In genomic region chr18:23784811-23785245, GRCh38 we compare ENCODE assay signal across 14 cellular contexts.
DNase-seq lines count a peak whose midpoint lies in the region; ATAC-seq and TF ChIP-seq lines count a peak whose summit lies in the region.
"Had no signal": no experiment of that assay in that cellular context is flagged by ENCODE, and none has a peak within 500 bp of the region (broad histone marks: within the 10 kb centered on the region; RNA-seq: fewer than 3 reads in every experiment).

No MANE protein-coding gene starts in this region.

- no peaks in the 10 kb centered on the region for H3K9me3 ChIP-seq in mesenchymal stem cell (ENCODE audit: control insufficient read depth, low read length)
- no peaks in the 10 kb centered on the region for H3K9me3 ChIP-seq in neural progenitor cell (ENCODE audit: low read depth)
- H3K9me3 ChIP-seq: upper lobe of left lung had no signal

- no peak overlapping the region for H2BK5ac ChIP-seq in mesenchymal stem cell (ENCODE audit: low read depth, low read length, poor library complexity, severe bottlenecking)

- no peak overlapping the region for H3K27ac Mint-ChIP-seq in neural progenitor cell
- H3K27ac Mint-ChIP-seq: activated CD4-positive, alpha-beta T cell treated with anti-CD3 and anti-CD28 coated beads, Interleukin-2, amount 10 ng/mL, durations not matched to agents 7 days and 5 days; activated naive CD4-positive, alpha-beta T cell treated with anti-CD3 and anti-CD28 coated beads, Interleukin-2, amount 50 U/mL, for 24 hours; endodermal cell had no signal

- H3K36me3 Mint-ChIP-seq in activated T-cell treated with anti-CD3 and anti-CD28 coated beads, Interleukin-2, amount 50 U/mL, for 4 hours (ENCODE audit: insufficient read depth) = no peaks in the 10 kb centered on the region
- no peaks in the 10 kb centered on the region for H3K36me3 Mint-ChIP-seq in neural progenitor cell
- H3K36me3 Mint-ChIP-seq: activated naive CD4-positive, alpha-beta T cell treated with anti-CD3 and anti-CD28 coated beads, Interleukin-2, amount 50 U/mL, for 24 hours had no signal

- H3K9me3 Mint-ChIP-seq in activated T-cell treated with anti-CD3 and anti-CD28 coated beads, Interleukin-2, amount 50 U/mL, for 4 hours = peaks cover 14% of the 10 kb centered on the region
- H3K9me3 Mint-ChIP-seq in neural progenitor cell = peaks cover 2% of the 10 kb centered on the region
- H3K9me3 Mint-ChIP-seq: activated CD4-positive, alpha-beta T cell treated with anti-CD3 and anti-CD28 coated beads, Interleukin-2, amount 10 ng/mL, durations not matched to agents 7 days and 5 days; endodermal cell had no signal

- peaks cover 0 to 11% of the 10 kb centered on the region in 2 experiments for H3K36me3 ChIP-seq in mesenchymal stem cell (ENCODE audit: control insufficient read depth in 1 of 2, insufficient read depth in 2 of 2, low read depth in 1 of 2, low read length in 2 of 2)
- no peaks in the 10 kb centered on the region for H3K36me3 ChIP-seq in neural progenitor cell
- H3K36me3 ChIP-seq: upper lobe of left lung had no signal

- no peak overlapping the region for H3K23ac ChIP-seq in mesenchymal stem cell (ENCODE audit: low read length in 2 of 2)

- H3K4ac ChIP-seq in mesenchymal stem cell (ENCODE audit: low read depth in 1 of 2, low read length in 2 of 2) = no peak overlapping the region

- no peak overlapping the region for H3K18ac ChIP-seq in mesenchymal stem cell (ENCODE audit: low read depth in 1 of 2, low read length in 2 of 2)

- H3K4me3 ChIP-seq in mesenchymal stem cell (ENCODE audit: insufficient read depth in 1 of 2, low read depth in 1 of 2, low read length in 2 of 2) = no peak overlapping the region
- no peak overlapping the region for H3K4me3 ChIP-seq in neural progenitor cell
- H3K4me3 ChIP-seq: upper lobe of left lung had no signal

- no peak overlapping the region for H3K14ac ChIP-seq in mesenchymal stem cell (ENCODE audit: low read length in 2 of 2)

- no peak overlapping the region for H4K8ac ChIP-seq in mesenchymal stem cell (ENCODE audit: low read length)

- H3F3A ChIP-seq in neural progenitor cell (ENCODE audit: low read depth) = no peaks in the 10 kb centered on the region

- WGBS in mesenchymal stem cell = 33% methylated on average over 1 of the region's 1 CpG

- H4K20me1 ChIP-seq in neural progenitor cell (ENCODE audit: low read depth) = no peaks in the 10 kb centered on the region

- H3K4me2 ChIP-seq in mesenchymal stem cell (ENCODE audit: low read length, poor library complexity, severe bottlenecking) (no peak overlapping the region), neural progenitor cell (no peak overlapping the region)

- TF ChIP-seq CTCF in AG09319 (IDR thresholded peaks at IDR 0.05; ENCODE audit: low read depth, low read length) = no peak
- no peak for TF ChIP-seq CTCF in neural progenitor cell (IDR thresholded peaks at IDR 0.05)

- no peak overlapping the region for H2BK12ac ChIP-seq in mesenchymal stem cell (ENCODE audit: low read length in 2 of 2)

- no peaks in the 10 kb centered on the region for H3K79me1 ChIP-seq in mesenchymal stem cell (replicated peaks; ENCODE audit: low read length, poor library complexity, severe bottlenecking)

- no peak for ATAC-seq in HG02852 (IDR thresholded peaks at IDR 0.05; ENCODE audit: unreplicated experiment)
- no peak for ATAC-seq in activated T-cell treated with anti-CD3 and anti-CD28 coated beads, Interleukin-2, amount 50 U/mL, for 4 hours

- peaks cover 3% of the 10 kb centered on the region for H3K4me1 Mint-ChIP-seq in activated T-cell treated with anti-CD3 and anti-CD28 coated beads, Interleukin-2, amount 50 U/mL, for 4 hours (ENCODE audit: low read depth)
- no peaks in the 10 kb centered on the region for H3K4me1 Mint-ChIP-seq in neural progenitor cell
- H3K4me1 Mint-ChIP-seq: activated CD4-positive, alpha-beta T cell treated with anti-CD3 and anti-CD28 coated beads, Interleukin-2, amount 10 ng/mL, durations not matched to agents 7 days and 5 days; activated naive CD4-positive, alpha-beta T cell treated with anti-CD3 and anti-CD28 coated beads, Interleukin-2, amount 50 U/mL, for 24 hours; endodermal cell had no signal

- H3K27ac ChIP-seq in mesenchymal stem cell (ENCODE audit: low read length, poor library complexity, severe bottlenecking) = peak overlapping the region; percentile 66
- no peak overlapping the region for H3K27ac ChIP-seq in neural progenitor cell
- H3K27ac ChIP-seq: upper lobe of left lung had no signal

- H2AFZ ChIP-seq in mesenchymal stem cell (ENCODE audit: low read depth, low read length) (no peak overlapping the region), neural progenitor cell (replicated peaks) (no peak overlapping the region)

- H3K27me3 ChIP-seq in mesenchymal stem cell (ENCODE audit: control insufficient read depth in 1 of 2, insufficient read depth in 1 of 2, low read length in 2 of 2) (no peaks in the 10 kb centered on the region), neural progenitor cell (no peaks in the 10 kb centered on the region)
- H3K27me3 ChIP-seq: upper lobe of left lung had no signal

- peaks cover 7% of the 10 kb centered on the region for H3K27me3 Mint-ChIP-seq in activated T-cell treated with anti-CD3 and anti-CD28 coated beads, Interleukin-2, amount 50 U/mL, for 4 hours (ENCODE audit: low read depth)
- peaks cover 2% of the 10 kb centered on the region for H3K27me3 Mint-ChIP-seq in neural progenitor cell (ENCODE audit: insufficient read depth, low read depth)
- H3K27me3 Mint-ChIP-seq: activated naive CD4-positive, alpha-beta T cell treated with anti-CD3 and anti-CD28 coated beads, Interleukin-2, amount 50 U/mL, for 24 hours had no signal

- H3K4me1 ChIP-seq in mesenchymal stem cell (ENCODE audit: control insufficient read depth, insufficient read depth, low read depth, low read length) (peaks cover 5% of the 10 kb centered on the region), neural progenitor cell (no peaks in the 10 kb centered on the region)

- H2BK120ac ChIP-seq in mesenchymal stem cell (ENCODE audit: low read depth, low read length) = no peak overlapping the region

- no peak overlapping the region for H4K91ac ChIP-seq in mesenchymal stem cell (ENCODE audit: low read length)

- peak overlapping the region; percentile 3 for H2AK5ac ChIP-seq in mesenchymal stem cell (ENCODE audit: low read length, severe bottlenecking)

- no peak overlapping the region for H2BK15ac ChIP-seq in mesenchymal stem cell (ENCODE audit: low read depth, poor library complexity, severe bottlenecking)

- no peak overlapping the region for H3K4me3 Mint-ChIP-seq in activated T-cell treated with anti-CD3 and anti-CD28 coated beads, Interleukin-2, amount 50 U/mL, for 4 hours
- no peak overlapping the region for H3K4me3 Mint-ChIP-seq in neural progenitor cell
- H3K4me3 Mint-ChIP-seq: activated CD4-positive, alpha-beta T cell treated with anti-CD3 and anti-CD28 coated beads, Interleukin-2, amount 10 ng/mL, durations not matched to agents 7 days and 5 days; activated naive CD4-positive, alpha-beta T cell treated with anti-CD3 and anti-CD28 coated beads, Interleukin-2, amount 50 U/mL, for 24 hours; endodermal cell had no signal

- H3K9ac ChIP-seq in mesenchymal stem cell (ENCODE audit: low read length) (no peak overlapping the region), neural progenitor cell (no peak overlapping the region)

- no peaks in the 10 kb centered on the region for H3K79me2 ChIP-seq in neural progenitor cell (ENCODE audit: low read depth)

- DNase-seq in AG09319 (ENCODE audit: extremely low read depth, low read depth) (peak; percentile 14), HT1080 (ENCODE audit: low read depth) (peak; percentile 89), dedifferentiated amniotic fluid mesenchymal stem cell (ENCODE audit: extremely low spot score) (peak; percentile 31), mesenchymal stem cell (peak; percentile 41), neural progenitor cell (ENCODE audit: low spot score) (no peak), NCI-H82 (lab: John Stamatoyannopoulos, UW) (no peak)
- no peak for DNase-seq in activated T-cell treated with anti-CD3 and anti-CD28 coated beads, Interleukin-2, amount 50 U/mL, for 4 hours
- DNase-seq: activated CD4-positive, alpha-beta T cell treated with anti-CD3 and anti-CD28 coated beads, Interleukin-2, amount 10 ng/mL, durations not matched to agents 7 days and 5 days; endodermal cell; Karpas-422; NCI-H446 treated with DMSO at 0.1 percent for 48 hours; upper lobe of left lung had no signal

Comparison
In these comparisons a context has a peak if more than half of its experiments do, and no peak if none do; other contexts are left out.
1. DNase-seq: peak in AG09319 (single experiment), HT1080 (single experiment), dedifferentiated amniotic fluid mesenchymal stem cell (single experiment) and mesenchymal stem cell (single experiment); none in activated T-cell treated with anti-CD3 and anti-CD28 coated beads, Interleukin-2, amount 50 U/mL, for 4 hours (single experiment), neural progenitor cell (single experiment) and NCI-H82 (single experiment).